In the genomic region with DNA sequence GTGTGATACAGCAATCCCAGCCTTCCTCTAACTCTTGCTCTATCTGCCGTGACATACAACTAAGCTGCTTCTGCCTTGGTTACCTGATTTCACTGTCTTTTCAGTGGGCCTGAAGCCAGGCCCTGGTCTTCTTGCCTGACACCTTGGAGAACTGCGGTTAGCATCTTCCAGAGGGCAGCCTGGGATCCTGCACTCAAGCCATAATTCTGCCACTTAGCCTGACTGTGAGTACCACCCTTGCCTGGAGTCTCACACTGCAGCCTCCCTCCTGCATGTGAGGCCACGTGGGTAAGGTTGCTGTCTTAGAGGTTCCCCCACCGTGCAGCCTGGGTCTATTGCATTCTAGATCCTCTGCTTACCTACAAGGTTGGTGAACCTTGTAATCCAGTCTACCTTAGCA, we compare ENCODE assay signal across 14 cellular contexts.
"Had no signal": no experiment of that assay in that cellular context is flagged by ENCODE, and none has a peak within 500 bp of the region (broad histone marks: within the 10 kb centered on the region; RNA-seq: fewer than 3 reads in every experiment).

No MANE protein-coding gene starts in this region.

- H3K4me1 ChIP-seq: vagina had no signal

- H3K9me3 ChIP-seq: left lung, mucosa of descending colon, transverse colon, vagina had no signal

- H3K27me3 ChIP-seq: left lung, transverse colon, vagina had no signal

- ATAC-seq: left lung; mucosa of descending colon; naive thymus-derived CD8-positive, alpha-beta T cell; SK-N-SH treated with all-trans-retinoic acid at 6 μM for 48 hours had no signal

- H3K27me3 Mint-ChIP-seq: activated CD4-positive, alpha-beta T cell treated with anti-CD3 and anti-CD28 coated beads, Interleukin-2, amount 10 ng/mL, durations not matched to agents 7 days and 5 days; naive thymus-derived CD8-positive, alpha-beta T cell had no signal

- H3K9me3 Mint-ChIP-seq: activated CD4-positive, alpha-beta T cell treated with anti-CD3 and anti-CD28 coated beads, Interleukin-2, amount 10 ng/mL, durations not matched to agents 7 days and 5 days; naive thymus-derived CD8-positive, alpha-beta T cell; T-helper 1 cell treated with Interleukin-12 subunit alpha and Interleukin-12 subunit beta and Interleukin-4 antibody, amounts not matched to agents 30 μg/mL and 1 μg/mL, for 36 hours had no signal

- DNase-seq: activated CD4-positive, alpha-beta T cell treated with anti-CD3 and anti-CD28 coated beads, Interleukin-2, amount 10 ng/mL, durations not matched to agents 7 days and 5 days; activated naive CD4-positive, alpha-beta T cell; foreskin fibroblast; hippocampal formation; left lung; mammary epithelial cell; mucosa of descending colon; naive thymus-derived CD8-positive, alpha-beta T cell; stimulated activated naive CD4-positive, alpha-beta T cell treated with Interleukin-2 at 50 U/mL for 16 hours; substantia nigra; transverse colon had no signal

- H3K27ac ChIP-seq: left lung, transverse colon, vagina had no signal

- H3K36me3 Mint-ChIP-seq: naive thymus-derived CD8-positive, alpha-beta T cell had no signal

- H3K4me3 Mint-ChIP-seq: activated CD4-positive, alpha-beta T cell treated with anti-CD3 and anti-CD28 coated beads, Interleukin-2, amount 10 ng/mL, durations not matched to agents 7 days and 5 days; naive thymus-derived CD8-positive, alpha-beta T cell; T-helper 1 cell treated with Interleukin-12 subunit alpha and Interleukin-12 subunit beta and Interleukin-4 antibody, amounts not matched to agents 30 μg/mL and 1 μg/mL, for 36 hours had no signal

- H3K4me3 ChIP-seq: left lung, mucosa of descending colon, transverse colon, vagina had no signal

- H3K27ac Mint-ChIP-seq: activated CD4-positive, alpha-beta T cell treated with anti-CD3 and anti-CD28 coated beads, Interleukin-2, amount 10 ng/mL, durations not matched to agents 7 days and 5 days had no signal
